In the genomic region with DNA sequence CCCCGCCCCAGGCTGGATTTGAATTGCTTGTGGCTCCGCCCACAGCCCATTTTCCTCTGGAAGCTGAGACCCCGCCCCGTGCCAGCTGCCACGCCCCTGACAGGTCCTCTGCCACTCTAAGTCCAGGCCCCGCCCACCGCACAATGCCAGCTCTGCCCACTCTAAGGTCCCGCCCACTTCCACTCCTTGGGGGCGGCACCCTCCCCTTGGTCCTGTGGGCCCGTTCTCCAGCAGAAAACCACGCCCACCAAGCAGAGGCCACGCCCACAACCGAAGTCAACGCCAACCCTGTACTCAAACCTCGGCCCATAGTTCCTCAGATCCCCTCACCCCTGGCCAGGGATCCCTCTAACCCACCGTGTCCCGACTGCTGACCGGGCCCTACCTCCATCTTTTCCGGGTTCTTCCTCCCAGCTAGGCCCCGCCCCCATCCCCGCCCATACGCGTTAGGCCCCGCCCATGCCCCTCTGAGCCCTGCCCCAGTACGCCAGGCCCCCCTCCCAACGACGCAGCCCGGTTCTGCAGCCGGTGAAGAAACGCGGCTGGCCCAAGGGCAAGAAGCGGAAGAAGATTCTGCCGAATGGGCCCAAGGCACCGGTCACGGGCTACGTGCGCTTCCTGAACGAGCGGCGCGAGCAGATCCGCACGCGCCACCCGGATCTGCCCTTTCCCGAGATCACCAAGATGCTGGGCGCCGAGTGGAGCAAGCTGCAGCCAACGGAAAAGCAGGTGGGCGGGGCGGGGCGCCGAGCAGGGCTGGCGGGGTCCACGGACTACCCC, we compare ENCODE assay signal across 8 cellular contexts. TPM values are rescaled to one million over a fixed set of nuclear protein-coding genes. Genes with fewer than 3 reads are reported as not detected.
DNase-seq lines count a peak whose midpoint lies in the region; ATAC-seq, FAIRE-seq and TF ChIP-seq lines count a peak whose summit lies in the region.

No MANE protein-coding gene starts in this region.

- no peaks in the 10 kb centered on the region for H3K9me3 Mint-ChIP-seq in WTC11

- peak overlapping the region; percentile 71 for H3K4me3 Mint-ChIP-seq in WTC11

- H2AFZ ChIP-seq in smooth muscle cell (ENCODE audit: low read depth), result no peak overlapping the region

- no peaks in the 10 kb centered on the region for H3K79me2 ChIP-seq in smooth muscle cell (ENCODE audit: low read depth)

- FAIRE-seq in A204.1 (lab: Jason Lieb, UNC), result peak; percentile 94
- FAIRE-seq in bronchial epithelial cell (lab: Jason Lieb, UNC), result no peak

- H3F3A ChIP-seq in smooth muscle cell (ENCODE audit: low read depth), result peaks cover 22% of the 10 kb centered on the region

- H3K4me2 ChIP-seq in smooth muscle cell, result peak overlapping the region; percentile 99

- H4K20me1 ChIP-seq in smooth muscle cell (ENCODE audit: low read depth), result peaks cover 35% of the 10 kb centered on the region

- H3K27me3 ChIP-seq in bronchial epithelial cell (ENCODE audit: control insufficient read depth, insufficient read depth, low read length) (no peaks in the 10 kb centered on the region), smooth muscle cell (ENCODE audit: low read depth) (no peaks in the 10 kb centered on the region)

- ATAC-seq in WTC11 (peak; percentile 49), GM19035 (IDR thresholded peaks at IDR 0.05; ENCODE audit: unreplicated experiment) (no peak)

- H3K4me1 ChIP-seq in smooth muscle cell (ENCODE audit: low read depth), result peaks cover 14% of the 10 kb centered on the region

- H3K4me1 Mint-ChIP-seq in WTC11, result peaks cover 21% of the 10 kb centered on the region

- DNase-seq in GM19240 (ENCODE audit: insufficient read length, low spot score), result peak; percentile 79
- DNase-seq in NCI-H2171 (lab: John Stamatoyannopoulos, UW), result peak; percentile 63
- DNase-seq in WTC11 (ENCODE audit: low spot score), result peak; percentile 100
- DNase-seq in bronchial epithelial cell (ENCODE audit: low read depth), result peak; percentile 90
- DNase-seq in inferior parietal cortex (ENCODE audit: extremely low spot score), result peak; percentile 49
- peak; percentile 76 for DNase-seq in smooth muscle cell (lab: John Stamatoyannopoulos, UW; ENCODE audit: unreplicated experiment)

- no peaks in the 10 kb centered on the region for H3K9me3 ChIP-seq in smooth muscle cell (replicated peaks; ENCODE audit: low read depth)

- H3K9ac ChIP-seq in smooth muscle cell (ENCODE audit: low read depth), result no peak overlapping the region

- CTCF ChIA-PET in WTC11 (lab: Charles Lee), result interaction anchor here (0.5 to 6.5 kb wide), 13 partner anchors 8 to 1797 kb away, joined by 3 to 115 read pairs (median 4); a partner anchor contains a TSS

- H3K36me3 ChIP-seq in bronchial epithelial cell (ENCODE audit: control insufficient read depth, insufficient read depth, low read length) (peaks cover 8% of the 10 kb centered on the region), smooth muscle cell (ENCODE audit: low read depth) (no peaks in the 10 kb centered on the region)

- TF ChIP-seq CTCF in WTC11 (IDR thresholded peaks at IDR 0.05), result no peak
- no peak for TF ChIP-seq CTCF in bronchial epithelial cell (IDR thresholded peaks at IDR 0.05; ENCODE audit: insufficient read depth, low read length, severe bottlenecking)
- no peak for TF ChIP-seq CTCF in smooth muscle cell (IDR thresholded peaks at IDR 0.05; ENCODE audit: borderline replicate concordance, insufficient read depth, poor library complexity, severe bottlenecking)

- H3K27ac Mint-ChIP-seq in WTC11, result peak overlapping the region; percentile 87

- H3K4me3 ChIP-seq in bronchial epithelial cell (ENCODE audit: low read depth, low read length) (peak overlapping the region; percentile 92), smooth muscle cell (peak overlapping the region; percentile 95)

- 41% methylated on average over 40 of the region's 55 CpGs for WGBS in smooth muscle cell (ENCODE audit: low lambda C conversion rate)

- H3K27me3 Mint-ChIP-seq in WTC11 (ENCODE audit: low read depth), result no peaks in the 10 kb centered on the region

- H3K27ac ChIP-seq in smooth muscle cell (ENCODE audit: low read depth), result no peak overlapping the region

- POLR2A ChIA-PET in WTC11 (lab: Charles Lee), result interaction anchor here (0.8 to 1.4 kb wide), 3 partner anchors 18 to 189 kb away, joined by 3 to 4 read pairs (median 4); a partner anchor contains a TSS

- H3K36me3 Mint-ChIP-seq in WTC11, result peaks cover 8% of the 10 kb centered on the region

TF ChIP-seq in WTC11, 78 proteins besides CTCF, POLR2A, EP300 and RAD21:
- TF ChIP-seq SP1 (CRISPR knock-in tag; conservative IDR thresholded peaks at IDR 0.05), result peak; percentile 96
- TF ChIP-seq, protein P1, sequence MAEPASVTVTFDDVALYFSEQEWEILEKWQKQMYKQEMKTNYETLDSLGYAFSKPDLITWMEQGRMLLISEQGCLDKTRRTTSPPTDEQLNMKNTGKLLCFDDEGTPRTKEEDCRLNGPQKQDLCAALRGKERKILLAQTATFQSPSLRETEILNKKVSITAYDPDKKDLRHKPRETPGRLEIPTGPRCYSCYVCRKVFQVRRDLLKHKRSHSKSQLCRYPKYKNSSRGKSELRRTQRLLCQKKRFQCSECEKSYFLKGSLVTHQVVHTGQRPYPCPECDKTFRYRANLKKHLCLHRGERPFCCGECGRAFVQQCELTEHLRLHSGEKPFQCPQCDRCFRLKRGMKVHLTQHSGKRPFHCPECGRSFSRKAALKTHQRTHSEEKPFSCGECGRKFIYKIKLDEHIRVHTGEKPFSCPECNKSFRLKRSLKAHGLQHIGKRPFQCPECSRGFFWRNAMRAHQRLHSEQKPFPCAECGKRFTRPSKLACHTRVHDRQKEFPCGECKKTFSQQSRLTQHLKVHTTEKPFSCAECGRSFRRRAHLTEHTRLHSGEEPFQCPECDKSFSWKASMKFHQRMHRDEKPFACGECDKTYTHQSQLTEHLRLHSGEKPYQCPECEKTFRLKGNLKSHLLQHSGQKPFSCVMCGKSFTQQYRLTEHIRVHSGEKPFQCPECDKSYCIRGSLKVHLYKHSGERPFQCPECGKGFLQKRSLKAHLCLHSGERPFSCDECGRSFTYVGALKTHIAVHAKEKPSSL (CRISPR knock-in tag; conservative IDR thresholded peaks at IDR 0.05), result no peak

RNA-seq across cellular contexts. Expression of a gene that starts 1.3 kb away (rescaled TPM):
- total RNA-seq in WTC11 (2021) (115 to 132 TPM (median 121 TPM) in 3 replicates), bronchial epithelial cell (37.4 and 48.3 TPM in 2 replicates), smooth muscle cell (86.3 and 109 TPM in 2 replicates)
- 120 and 128 TPM in 2 replicates for polyA plus RNA-seq in smooth muscle cell

RNA-seq across cellular contexts. Expression of a gene that starts 11.2 kb away (rescaled TPM):
- 1.0 to 2.3 TPM (median 1.6 TPM) in 3 replicates for total RNA-seq in WTC11 (2021)
- total RNA-seq in bronchial epithelial cell, result not detected in 2 replicates
- total RNA-seq in smooth muscle cell, result 0.13 and 0.27 TPM in 2 replicates
- polyA plus RNA-seq in smooth muscle cell, result 0.86 and 0.96 TPM in 2 replicates

RNA-seq across cellular contexts. Expression of a gene that starts 16.7 kb away (rescaled TPM):
- total RNA-seq in WTC11 (2021) (59.9 to 75.4 TPM (median 71.0 TPM) in 3 replicates), bronchial epithelial cell (46.3 and 59.1 TPM in 2 replicates), smooth muscle cell (26.8 and 56.0 TPM in 2 replicates)
- polyA plus RNA-seq in smooth muscle cell, result 73.8 and 93.9 TPM in 2 replicates

RNA-seq across cellular contexts. Expression of a gene that starts 32.6 kb away (rescaled TPM):
- 1.0 to 1.4 TPM (median 1.3 TPM) in 3 replicates for total RNA-seq in WTC11 (2021)
- not detected in 2 replicates for total RNA-seq in bronchial epithelial cell
- 1.1 and 1.7 TPM in 2 replicates for total RNA-seq in smooth muscle cell
- polyA plus RNA-seq in smooth muscle cell, result 9.3 and 9.4 TPM in 2 replicates

RNA-seq across cellular contexts. Expression of a gene that starts 35.1 kb away (rescaled TPM):
- total RNA-seq in WTC11 (2021) (3.3 to 6.3 TPM (median 4.7 TPM) in 3 replicates), bronchial epithelial cell (not detected in 2 replicates), smooth muscle cell (not detected in 2 replicates)
- 0.62 and 1.8 TPM in 2 replicates for polyA plus RNA-seq in smooth muscle cell

Comparison
In these comparisons a context has a peak if more than half of its experiments do, and no peak if none do; other contexts are left out.
1. DNase-seq: peak in every context shown above with its lines; median percentile 100 in WTC11; 90 in bronchial epithelial cell; 79 in GM19240; 76 in smooth muscle cell; 63 in NCI-H2171; 49 in inferior parietal cortex.